Comparison of ENCODE assay signal across 15 cellular contexts in genomic region chr2:234611209-234611608, GRCh38.
DNase-seq lines count a peak whose midpoint lies in the region; ATAC-seq and TF ChIP-seq lines count a peak whose summit lies in the region.
"Had no signal": no experiment of that assay in that cellular context is flagged by ENCODE, and none has a peak within 500 bp of the region (broad histone marks: within the 10 kb centered on the region; RNA-seq: fewer than 3 reads in every experiment).

No MANE protein-coding gene starts in this region.

- in situ Hi-C loops in ACHN (cut with HindIII; ENCODE audit: low pct_ligation_motif_present, low pct_unique_long_range_greater_than_20kb, low sequenced_read_pairs) (no loop called here), Panc1 (cut with HindIII; ENCODE audit: low pct_unique_long_range_greater_than_20kb, low sequenced_read_pairs) (no loop called here)

- no TSS peak for BruUV-seq in Panc1 (replicated peaks; lab: Mats Ljungman, UMichigan)

- DNase-seq in ACHN: peak; percentile 6
- DNase-seq in Panc1 (ENCODE audit: low read depth, low spot score): no peak
- DNase-seq in fibroblast of the aortic adventitia (ENCODE audit: low read depth): no peak
- no peak for DNase-seq in NCI-H1436 (lab: John Stamatoyannopoulos, UW)
- no peak for DNase-seq in T-helper 9 cell
- DNase-seq: activated CD4-positive, alpha-beta memory T cell treated with anti-CD3 and anti-CD28 coated beads for 36 hours; activated naive CD4-positive, alpha-beta T cell treated with anti-CD3 and anti-CD28 coated beads, Interleukin-2, amount 50 U/mL, for 16 hours; Caco-2; KBM-7; naive thymus-derived CD4-positive, alpha-beta T cell; stimulated activated naive B cell treated with anti-CD40 and anti-IgM and Interleukin-4, amounts not matched to agents 10 μg/mL and 1 μg/mL and 100 μg/mL, for 72 hours had no signal

- CTCF ChIA-PET in Panc1 (lab: Charles Lee): no interaction called here

- no peak overlapping the region for H3K27ac ChIP-seq in Panc1 (ENCODE audit: low read length)
- H3K27ac ChIP-seq: SJSA1 had no signal

- no peaks in the 10 kb centered on the region for H3K4me1 ChIP-seq in Panc1 (ENCODE audit: control insufficient read depth, insufficient read depth, low read length)
- H3K4me1 ChIP-seq: Caco-2, SJSA1 had no signal

- intact Hi-C loops in Panc1 (cut with micrococcal nuclease; ENCODE audit: unreplicated experiment): no loop called here

- no peak overlapping the region for H3K27ac Mint-ChIP-seq in stimulated activated memory B cell treated with anti-CD40 and anti-IgM and Interleukin-4, amounts not matched to agents 10 μg/mL and 1 μg/mL and 100 μg/mL, for 72 hours
- H3K27ac Mint-ChIP-seq: activated CD4-positive, alpha-beta memory T cell treated with anti-CD3 and anti-CD28 coated beads for 36 hours; naive thymus-derived CD4-positive, alpha-beta T cell; stimulated activated naive B cell treated with anti-CD40 and anti-IgM and Interleukin-4, amounts not matched to agents 10 μg/mL and 1 μg/mL and 100 μg/mL, for 72 hours had no signal

- peaks cover 31% of the 10 kb centered on the region for H3K27me3 Mint-ChIP-seq in stimulated activated memory B cell treated with anti-CD40 and anti-IgM and Interleukin-4, amounts not matched to agents 10 μg/mL and 1 μg/mL and 100 μg/mL, for 72 hours

- no peak for ATAC-seq in Panc1
- no peak for ATAC-seq in stimulated activated memory B cell treated with anti-CD40 and anti-IgM and Interleukin-4, amounts not matched to agents 10 μg/mL and 1 μg/mL and 100 μg/mL, for 72 hours
- ATAC-seq in GM21619 (IDR thresholded peaks at IDR 0.05; ENCODE audit: unreplicated experiment): no peak
- ATAC-seq: naive thymus-derived CD4-positive, alpha-beta T cell; stimulated activated naive B cell treated with anti-CD40 and anti-IgM and Interleukin-4, amounts not matched to agents 10 μg/mL and 1 μg/mL and 100 μg/mL, for 72 hours had no signal

- peaks cover 8% of the 10 kb centered on the region for H3K36me3 Mint-ChIP-seq in stimulated activated memory B cell treated with anti-CD40 and anti-IgM and Interleukin-4, amounts not matched to agents 10 μg/mL and 1 μg/mL and 100 μg/mL, for 72 hours
- H3K36me3 Mint-ChIP-seq: activated CD4-positive, alpha-beta memory T cell treated with anti-CD3 and anti-CD28 coated beads for 36 hours had no signal

- H3K36me3 ChIP-seq in Panc1 (ENCODE audit: control insufficient read depth, insufficient read depth, low read length): no peaks in the 10 kb centered on the region
- H3K36me3 ChIP-seq: SJSA1 had no signal

- TF ChIP-seq CTCF in GM12872 (IDR thresholded peaks at IDR 0.05; ENCODE audit: insufficient read depth, low read depth, low read length) (peak; percentile 48; the same call in 2 of the 3 replicates), Panc1 (IDR thresholded peaks at IDR 0.05) (peak; percentile 39; the same call in 1 of the 2 replicates), fibroblast of the aortic adventitia (IDR thresholded peaks at IDR 0.05; ENCODE audit: insufficient read depth, low read length) (peak; percentile 33)

- POLR2A ChIA-PET in Panc1 (lab: Charles Lee): no interaction called here

- H3K27me3 ChIP-seq in Panc1 (ENCODE audit: control insufficient read depth, insufficient read depth, low read length): no peaks in the 10 kb centered on the region
- H3K27me3 ChIP-seq: SJSA1 had no signal

- no peak overlapping the region for H3K4me3 Mint-ChIP-seq in stimulated activated memory B cell treated with anti-CD40 and anti-IgM and Interleukin-4, amounts not matched to agents 10 μg/mL and 1 μg/mL and 100 μg/mL, for 72 hours
- H3K4me3 Mint-ChIP-seq: activated CD4-positive, alpha-beta memory T cell treated with anti-CD3 and anti-CD28 coated beads for 36 hours; naive thymus-derived CD4-positive, alpha-beta T cell; stimulated activated naive B cell treated with anti-CD40 and anti-IgM and Interleukin-4, amounts not matched to agents 10 μg/mL and 1 μg/mL and 100 μg/mL, for 72 hours had no signal

- H3K9me3 Mint-ChIP-seq in stimulated activated memory B cell treated with anti-CD40 and anti-IgM and Interleukin-4, amounts not matched to agents 10 μg/mL and 1 μg/mL and 100 μg/mL, for 72 hours: peaks cover 8% of the 10 kb centered on the region

- H3K4me1 Mint-ChIP-seq in stimulated activated memory B cell treated with anti-CD40 and anti-IgM and Interleukin-4, amounts not matched to agents 10 μg/mL and 1 μg/mL and 100 μg/mL, for 72 hours: no peaks in the 10 kb centered on the region
- H3K4me1 Mint-ChIP-seq: naive thymus-derived CD4-positive, alpha-beta T cell had no signal

- H3K4me3 ChIP-seq in Panc1 (ENCODE audit: low read depth in 2 of 2, low read length in 2 of 2) (no peak overlapping the region), fibroblast of the aortic adventitia (ENCODE audit: low read depth, low read length) (no peak overlapping the region)
- H3K4me3 ChIP-seq: SJSA1 had no signal

- peaks cover 11% of the 10 kb centered on the region; the same call in 1 of the 2 replicates for H3K9me3 ChIP-seq in Panc1 (ENCODE audit: control insufficient read depth, insufficient read depth, low read depth, low read length)
- H3K9me3 ChIP-seq: Caco-2, SJSA1 had no signal
